ENCODE assay signal across 6 cellular contexts in the genomic region with DNA sequence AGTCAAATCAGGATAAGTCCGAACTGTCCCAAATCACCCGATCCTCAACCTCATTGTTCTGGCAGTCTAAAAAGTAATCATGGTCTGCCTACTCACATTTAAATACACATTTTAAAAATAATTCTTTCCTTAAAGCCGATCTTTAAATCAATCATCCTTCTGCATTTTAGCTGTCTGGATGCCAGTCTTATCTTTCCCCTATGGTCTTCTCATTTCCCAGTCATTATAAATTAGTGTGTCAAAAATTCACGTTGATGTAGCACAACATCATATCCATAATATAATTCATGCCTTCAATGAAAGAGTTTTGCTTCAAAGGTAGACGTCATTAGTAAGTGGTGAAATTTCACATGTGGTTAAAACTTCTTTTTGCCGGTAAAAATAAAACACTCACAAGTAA.
"Had no signal": no experiment of that assay in that cellular context is flagged by ENCODE, and none has a peak within 500 bp of the region (broad histone marks: within the 10 kb centered on the region; RNA-seq: fewer than 3 reads in every experiment).

No MANE protein-coding gene starts in this region.

- H3K4me2 ChIP-seq: KMS-11 had no signal

- ATAC-seq: HepG2 had no signal

- H3K9ac ChIP-seq: KMS-11 had no signal

- FAIRE-seq: HepG2 had no signal

- DNase-seq: IMR-90, KBM-7, KG1 had no signal

- H3K27ac ChIP-seq: HL-60, KMS-11 had no signal
